Comparison of ENCODE assay signal across 23 cellular contexts in genomic region chr7:65953890-65954289, GRCh38.
"Had no signal": no experiment of that assay in that cellular context is flagged by ENCODE, and none has a peak within 500 bp of the region (broad histone marks: within the 10 kb centered on the region; RNA-seq: fewer than 3 reads in every experiment).

No MANE protein-coding gene starts in this region.

- H3K9me3 ChIP-seq: heart right ventricle, neutrophil, stomach, thoracic aorta, transverse colon had no signal

- H3K4me1 Mint-ChIP-seq: naive B cell; nephron progenitor cell; stimulated activated naive B cell treated with anti-CD40 and anti-IgM and Interleukin-4, amounts not matched to agents 10 μg/mL and 1 μg/mL and 100 μg/mL, for 72 hours had no signal

- ATAC-seq: esophagus mucosa; heart right ventricle; left ventricle myocardium superior; right cardiac atrium; stimulated activated naive B cell treated with anti-CD40 and anti-IgM and Interleukin-4, amounts not matched to agents 10 μg/mL and 1 μg/mL and 100 μg/mL, for 72 hours had no signal

- H3K4me2 ChIP-seq: smooth muscle cell had no signal

- H3K27ac Mint-ChIP-seq: stimulated activated naive B cell treated with anti-CD40 and anti-IgM and Interleukin-4, amounts not matched to agents 10 μg/mL and 1 μg/mL and 100 μg/mL, for 72 hours had no signal

- H3K27me3 Mint-ChIP-seq: naive B cell; stimulated activated naive B cell treated with anti-CD40 and anti-IgM and Interleukin-4, amounts not matched to agents 10 μg/mL and 1 μg/mL and 100 μg/mL, for 72 hours had no signal

- H3K27me3 ChIP-seq: cardiac muscle cell, dorsolateral prefrontal cortex, heart right ventricle, neutrophil, stomach, transverse colon had no signal

- H3K9me3 Mint-ChIP-seq: naive B cell; nephron progenitor cell; stimulated activated naive B cell treated with anti-CD40 and anti-IgM and Interleukin-4, amounts not matched to agents 10 μg/mL and 1 μg/mL and 100 μg/mL, for 72 hours had no signal

- DNase-seq: cerebellar nuclear complex; cortex of kidney; dorsolateral prefrontal cortex; effector memory CD4-positive, alpha-beta T cell; heart right ventricle; hypothalamus; left ventricle myocardium superior; mesendoderm; naive B cell; nephron progenitor cell; right cardiac atrium; stimulated activated CD4-positive, alpha-beta T cell treated with anti-CD3 and anti-CD28 coated beads, Interleukin-15, amount 100 ng/mL, for 24 hours; stimulated activated CD4-positive, alpha-beta T cell treated with anti-CD3 and anti-CD28 coated beads, Interleukin-1b, Interleukin-23, amount 100 ng/mL, for 48 hours; stimulated activated CD4-positive, alpha-beta T cell treated with anti-CD3 and anti-CD28 coated beads, Interleukin-4, amount 100 ng/mL, for 24 hours; stimulated activated naive B cell treated with anti-CD40 and anti-IgM and Interleukin-4, amounts not matched to agents 10 μg/mL and 1 μg/mL and 100 μg/mL, for 72 hours; stomach; substantia nigra; transverse colon had no signal

- H3K4me1 ChIP-seq: heart right ventricle, transverse colon had no signal

- H3K27ac ChIP-seq: cardiac muscle cell, heart right ventricle, stomach, thoracic aorta, transverse colon had no signal

- H3K4me3 Mint-ChIP-seq: naive B cell; nephron progenitor cell; stimulated activated naive B cell treated with anti-CD40 and anti-IgM and Interleukin-4, amounts not matched to agents 10 μg/mL and 1 μg/mL and 100 μg/mL, for 72 hours had no signal
